In genomic region chr2:138779451-138780440, GRCh38 we compare ENCODE assay signal across 10 cellular contexts. TPM values are rescaled to one million over a fixed set of nuclear protein-coding genes. Genes with fewer than 3 reads are reported as not detected.
DNase-seq lines count a peak whose midpoint lies in the region; ATAC-seq and TF ChIP-seq lines count a peak whose summit lies in the region.
"Had no signal": no experiment of that assay in that cellular context is flagged by ENCODE, and none has a peak within 500 bp of the region (broad histone marks: within the 10 kb centered on the region; RNA-seq: fewer than 3 reads in every experiment).

NXPH2 (minus strand) TSS chr2:138780390; CDS start chr2:138780241, 149 bp downstream.

- peaks cover 8 to 13% (median 11%) of the 10 kb centered on the region in 3 donors for H3K27me3 Mint-ChIP-seq in immature natural killer cell (ENCODE audit: low read depth in 3 of 3)

- no peak within 1 kb of the TSS for H3K27ac ChIP-seq in SK-N-MC
- no peak within 1 kb of the TSS for H3K27ac ChIP-seq in right atrium auricular region
- no peak within 1 kb of the TSS for H3K27ac ChIP-seq in rectal smooth muscle tissue (ENCODE audit: low read depth, low read length)

- TF ChIP-seq CTCF in right atrium auricular region (IDR thresholded peaks at IDR 0.05) = no peak

- H3K27ac Mint-ChIP-seq in immature natural killer cell = no peak within 1 kb of the TSS

- H3K9me3 ChIP-seq in ES-I3 (ENCODE audit: control insufficient read depth, insufficient read depth, low read length) (no peaks in the 10 kb centered on the region), SK-N-MC (ENCODE audit: low read depth, low read length) (no peaks in the 10 kb centered on the region), right atrium auricular region (no peaks in the 10 kb centered on the region)

- peaks cover 0 to 6% (median 4%) of the 10 kb centered on the region in 3 donors for H3K36me3 Mint-ChIP-seq in immature natural killer cell

- H3K4me1 ChIP-seq in ES-I3 (ENCODE audit: insufficient read depth, low read length) (peaks cover 8% of the 10 kb centered on the region; the same call in 1 of the 2 replicates), right atrium auricular region (peaks cover 0 to 19% of the 10 kb centered on the region in 2 donors), rectal smooth muscle tissue (ENCODE audit: control insufficient read depth, insufficient read depth, low read length) (no peaks in the 10 kb centered on the region)

- H3K27me3 ChIP-seq in right atrium auricular region = peaks cover 0 to 12% of the 10 kb centered on the region in 2 donors
- peaks cover 12% of the 10 kb centered on the region for H3K27me3 ChIP-seq in rectal smooth muscle tissue (ENCODE audit: control insufficient read depth, insufficient read depth, low read length)

- no peak for ATAC-seq in GM18505 (IDR thresholded peaks at IDR 0.05; ENCODE audit: unreplicated experiment)

- no peak for DNase-seq in SK-N-MC (ENCODE audit: low read depth, low spot score)
- DNase-seq in right atrium auricular region (ENCODE audit: low spot score) = no peak
- no peak for DNase-seq in NCI-H2029 treated with DMSO at 0.1 percent for 48 hours (lab: John Stamatoyannopoulos, UW)
- DNase-seq in immature natural killer cell = no peak
- DNase-seq in SHP77 treated with DMSO at 0.1 percent for 48 hours (lab: John Stamatoyannopoulos, UW) = no peak
- DNase-seq: NCI-H2171; stimulated activated CD4-positive, alpha-beta T cell treated with anti-CD3 and anti-CD28 coated beads, Interleukin-2, amount 100 ng/mL, for 48 hours had no signal

- no peak within 1 kb of the TSS for H3K4me3 Mint-ChIP-seq in immature natural killer cell

- no peak for TF ChIP-seq POLR2A in GM18505 (IDR thresholded peaks at IDR 0.05; ENCODE audit: borderline replicate concordance, extremely low read depth, insufficient read depth, insufficient read length)

- no peaks in the 10 kb centered on the region for H3K4me1 Mint-ChIP-seq in immature natural killer cell

- H3K9ac ChIP-seq in ES-I3 (ENCODE audit: low read depth, low read length) = peak within 1 kb of the TSS; percentile 41
- peak within 1 kb of the TSS; percentile 34 for H3K9ac ChIP-seq in SK-N-MC (ENCODE audit: insufficient read length)
- H3K9ac ChIP-seq in rectal smooth muscle tissue (ENCODE audit: low read length) = no peak within 1 kb of the TSS

- H3K4me3 ChIP-seq in SK-N-MC (peak within 1 kb of the TSS; percentile 69), right atrium auricular region (peak within 1 kb of the TSS; percentile 14 to 46), rectal smooth muscle tissue (ENCODE audit: low read length) (peak within 1 kb of the TSS; percentile 49)

- H3K36me3 ChIP-seq in ES-I3 (ENCODE audit: insufficient read depth, low read length) (no peaks in the 10 kb centered on the region), SK-N-MC (ENCODE audit: insufficient read depth, low read length) (no peaks in the 10 kb centered on the region), right atrium auricular region (no peaks in the 10 kb centered on the region), rectal smooth muscle tissue (ENCODE audit: control insufficient read depth, insufficient read depth, low read length) (no peaks in the 10 kb centered on the region)

- peaks cover 0 to 12% (median under 1%) of the 10 kb centered on the region in 6 donors for H3K9me3 Mint-ChIP-seq in immature natural killer cell

RNA-seq across cellular contexts. Expression of gene NXPH2, which starts in this region (rescaled TPM):
- 1 to 10 TPM in 1 of 2 donors, under 1 TPM in 1; 0.48 to 1.3 TPM for total RNA-seq in right atrium auricular region
- not detected for polyA plus RNA-seq in immature natural killer cell
